13 cellular contexts compared by ENCODE assay signal in the genomic region with DNA sequence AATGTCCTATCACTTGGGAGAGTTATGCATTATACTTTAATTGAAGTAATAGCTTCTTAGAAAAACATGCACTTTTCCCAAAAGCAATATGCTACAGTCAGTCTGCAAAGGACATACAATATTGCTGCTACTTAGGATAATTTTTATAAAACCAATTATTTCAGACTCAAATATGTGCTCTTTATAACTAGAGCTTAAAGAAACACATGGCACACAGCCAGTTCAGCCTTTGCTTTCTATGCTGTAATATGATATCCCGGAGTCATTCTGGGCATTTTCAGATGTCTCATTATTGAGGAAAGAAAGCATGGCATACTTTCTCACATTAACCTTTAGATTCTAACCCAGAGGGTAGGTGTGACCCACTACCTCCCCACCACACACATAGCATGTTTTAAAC. TPM values are rescaled to one million over a fixed set of nuclear protein-coding genes. Genes with fewer than 3 reads are reported as not detected.
DNase-seq lines count a peak whose midpoint lies in the region; ATAC-seq and TF ChIP-seq lines count a peak whose summit lies in the region.
"Had no signal": no experiment of that assay in that cellular context is flagged by ENCODE, and none has a peak within 500 bp of the region (broad histone marks: within the 10 kb centered on the region; RNA-seq: fewer than 3 reads in every experiment).

No MANE protein-coding gene starts in this region.

- peaks cover 0 to under 1% (median 0%) of the 10 kb centered on the region in 4 donors for H3K4me1 ChIP-seq in sigmoid colon

- in situ Hi-C loops in astrocyte of the spinal cord (cut with HindIII; ENCODE audit: low sequenced_read_pairs) = no loop called here

- ATAC-seq in HG03039 (IDR thresholded peaks at IDR 0.05; ENCODE audit: unreplicated experiment) = no peak

- TF ChIP-seq CTCF in astrocyte of the spinal cord (IDR thresholded peaks at IDR 0.05; ENCODE audit: low read depth, low read length) = no peak
- TF ChIP-seq CTCF in sigmoid colon (IDR thresholded peaks at IDR 0.05) = no peak

- H3K4me3 ChIP-seq in astrocyte of the spinal cord (ENCODE audit: low read depth, low read length) (no peak overlapping the region), sigmoid colon (no peak overlapping the region)
- H3K4me3 ChIP-seq: GM23338 had no signal

- 18 to 68% methylated on average over 1 of the region's 1 CpG for WGBS in sigmoid colon, 2 donors

- no peak overlapping the region for H3K27ac ChIP-seq in sigmoid colon

- no peak for TF ChIP-seq POLR2A in sigmoid colon (IDR thresholded peaks at IDR 0.05)

- H3K36me3 ChIP-seq in sigmoid colon = no peaks in the 10 kb centered on the region

- TF ChIP-seq EP300 in sigmoid colon (IDR thresholded peaks at IDR 0.05) = no peak

- DNase-seq in NCI-H2029 (lab: John Stamatoyannopoulos, UW) (peak; percentile 56), NCI-H2029 treated with DMSO at 0.1 percent for 48 hours (lab: John Stamatoyannopoulos, UW) (no peak), NCI-H2171 treated with DMSO at 0.1 percent for 48 hours (lab: John Stamatoyannopoulos, UW) (peak; percentile 66), astrocyte of the spinal cord (ENCODE audit: low read depth, low spot score) (peak; percentile 80), renal cortical epithelial cell (ENCODE audit: low read depth) (peak; percentile 39), sigmoid colon (no peak), foreskin melanocyte (no peak)
- DNase-seq: activated naive CD4-positive, alpha-beta T cell treated with anti-CD3 and anti-CD28 coated beads, Interleukin-2, amount 50 U/mL, for 16 hours; effector CD4-positive, alpha-beta T cell; stimulated activated CD4-positive, alpha-beta T cell treated with anti-CD3 and anti-CD28 coated beads, Interleukin-4, amount 100 ng/mL, for 1 hour; substantia nigra had no signal

- H3K9me3 ChIP-seq in sigmoid colon = no peaks in the 10 kb centered on the region

- intact Hi-C loops in sigmoid colon (cut with DNase I) = no loop called here

- no peaks in the 10 kb centered on the region for H3K27me3 ChIP-seq in sigmoid colon

RNA-seq across cellular contexts. Expression of gene COL21A1, which starts 12.3 kb away (rescaled TPM):
- 0.50 TPM in 1 of 2 replicates, not detected in the other for total RNA-seq in renal cortical epithelial cell
- 100 to 1,000 TPM in 1 of 4 donors, 10 to 100 TPM in 3; 21.6 to 110 (median 48.9) TPM for total RNA-seq in sigmoid colon
- 1 to 10 TPM in 1 of 3 donors, not detected in 2; 1.9 TPM for polyA plus RNA-seq in sigmoid colon

Comparison
In these comparisons a context has a peak if more than half of its experiments do, and no peak if none do; other contexts are left out.
1. DNase-seq: peak in NCI-H2029 (single experiment), NCI-H2171 treated with DMSO at 0.1 percent for 48 hours (single experiment), astrocyte of the spinal cord (single experiment) and renal cortical epithelial cell (single experiment); none in NCI-H2029 treated with DMSO at 0.1 percent for 48 hours (single experiment), sigmoid colon (single experiment) and foreskin melanocyte (single experiment).
2. RNA of gene COL21A1, which starts 12.3 kb away (total RNA-seq): 21.6 to 110 TPM in sigmoid colon; 0.50 TPM in renal cortical epithelial cell; every median in the first group is over 10 times any median in the second.